ENCODE assay signal across 10 cellular contexts in genomic region chr7:105097619-105098018, GRCh38.
DNase-seq lines count a peak whose midpoint lies in the region; ATAC-seq, FAIRE-seq and TF ChIP-seq lines count a peak whose summit lies in the region.
"Had no signal": no experiment of that assay in that cellular context is flagged by ENCODE, and none has a peak within 500 bp of the region (broad histone marks: within the 10 kb centered on the region; RNA-seq: fewer than 3 reads in every experiment).

No MANE protein-coding gene starts in this region.

- H3K4me1 Mint-ChIP-seq in stimulated activated naive CD8-positive, alpha-beta T cell treated with anti-CD3 and anti-CD28 coated beads, Interleukin-15, Interleukin-2, amounts not matched to agents 100 ng/mL and 50 ng/mL, for 24 hours (ENCODE audit: low read depth) = peaks cover 65% of the 10 kb centered on the region
- peaks cover 63% of the 10 kb centered on the region for H3K4me1 Mint-ChIP-seq in stimulated activated naive CD8-positive, alpha-beta T cell treated with anti-CD3 and anti-CD28 coated beads, Interleukin-15, amount 100 ng/mL, for 72 hours
- no peaks in the 10 kb centered on the region for H3K4me1 Mint-ChIP-seq in WTC11

- FAIRE-seq in urothelium cell line (lab: Jason Lieb, UNC) = peak; percentile 9

- H3K27ac Mint-ChIP-seq in stimulated activated naive CD8-positive, alpha-beta T cell treated with anti-CD3 and anti-CD28 coated beads, Interleukin-15, Interleukin-2, amounts not matched to agents 100 ng/mL and 50 ng/mL, for 24 hours = peak overlapping the region; percentile 5
- no peak overlapping the region for H3K27ac Mint-ChIP-seq in stimulated activated naive CD8-positive, alpha-beta T cell treated with anti-CD3 and anti-CD28 coated beads, Interleukin-15, amount 100 ng/mL, for 72 hours
- 0 out of 2 replicates have a peak overlapping the region, but pooled peaks have one; percentile 14 for H3K27ac Mint-ChIP-seq in WTC11
- H3K27ac Mint-ChIP-seq: activated naive CD4-positive, alpha-beta T cell treated with anti-CD3 and anti-CD28 coated beads, Interleukin-2, amount 10 ng/mL, durations not matched to agents 7 days and 5 days had no signal

- no peak for ATAC-seq in stimulated activated naive CD8-positive, alpha-beta T cell treated with anti-CD3 and anti-CD28 coated beads, Interleukin-15, amount 100 ng/mL, for 72 hours
- no peak for ATAC-seq in WTC11
- no peak for ATAC-seq in HG02938 (IDR thresholded peaks at IDR 0.05; ENCODE audit: unreplicated experiment)

- H3K4me3 Mint-ChIP-seq in stimulated activated naive CD8-positive, alpha-beta T cell treated with anti-CD3 and anti-CD28 coated beads, Interleukin-15, Interleukin-2, amounts not matched to agents 100 ng/mL and 50 ng/mL, for 24 hours = no peak overlapping the region
- H3K4me3 Mint-ChIP-seq in stimulated activated naive CD8-positive, alpha-beta T cell treated with anti-CD3 and anti-CD28 coated beads, Interleukin-15, amount 100 ng/mL, for 72 hours = no peak overlapping the region
- H3K4me3 Mint-ChIP-seq in WTC11 = no peak overlapping the region
- H3K4me3 Mint-ChIP-seq: activated naive CD4-positive, alpha-beta T cell treated with anti-CD3 and anti-CD28 coated beads, Interleukin-2, amount 10 ng/mL, durations not matched to agents 7 days and 5 days had no signal

- CTCF ChIA-PET in WTC11 (lab: Charles Lee) = interaction anchor here (0.6 kb wide), 1 partner anchor 179 kb away, joined by 4 read pairs; no protein-coding TSS in a partner anchor

- TF ChIP-seq CTCF in WTC11 (IDR thresholded peaks at IDR 0.05) = no peak

- H3K9me3 Mint-ChIP-seq in stimulated activated naive CD8-positive, alpha-beta T cell treated with anti-CD3 and anti-CD28 coated beads, Interleukin-15, Interleukin-2, amounts not matched to agents 100 ng/mL and 50 ng/mL, for 24 hours = no peaks in the 10 kb centered on the region
- H3K9me3 Mint-ChIP-seq in stimulated activated naive CD8-positive, alpha-beta T cell treated with anti-CD3 and anti-CD28 coated beads, Interleukin-15, amount 100 ng/mL, for 72 hours = no peaks in the 10 kb centered on the region
- H3K9me3 Mint-ChIP-seq in WTC11 = no peaks in the 10 kb centered on the region
- H3K9me3 Mint-ChIP-seq: activated naive CD4-positive, alpha-beta T cell treated with anti-CD3 and anti-CD28 coated beads, Interleukin-2, amount 10 ng/mL, durations not matched to agents 7 days and 5 days had no signal

- POLR2A ChIA-PET in WTC11 (lab: Charles Lee) = no interaction called here

- DNase-seq in stimulated activated naive CD8-positive, alpha-beta T cell treated with anti-CD3 and anti-CD28 coated beads, Interleukin-15, amount 100 ng/mL, for 72 hours = no peak
- DNase-seq in WTC11 (ENCODE audit: low spot score) (no peak), glomerular endothelial cell (ENCODE audit: extremely low read depth, low read depth, low spot score) (peak; percentile 42), urothelium cell line (ENCODE audit: low spot score) (no peak), caudate nucleus (lab: John Stamatoyannopoulos, UW) (no peak)
- DNase-seq in effector CD8-positive, alpha-beta T cell (lab: John Stamatoyannopoulos, UW) = no peak
- DNase-seq: activated naive CD4-positive, alpha-beta T cell treated with anti-CD3 and anti-CD28 coated beads, Interleukin-2, amount 10 ng/mL, durations not matched to agents 7 days and 5 days; NCI-H1105 had no signal

- H3K27ac ChIP-seq in caudate nucleus (ENCODE audit: low read depth, low read length) = no peak overlapping the region

- peaks cover 72% of the 10 kb centered on the region for H3K36me3 Mint-ChIP-seq in stimulated activated naive CD8-positive, alpha-beta T cell treated with anti-CD3 and anti-CD28 coated beads, Interleukin-15, Interleukin-2, amounts not matched to agents 100 ng/mL and 50 ng/mL, for 24 hours (ENCODE audit: low read depth)
- H3K36me3 Mint-ChIP-seq in WTC11 = peaks cover 36% of the 10 kb centered on the region

- no peaks in the 10 kb centered on the region for H3K27me3 Mint-ChIP-seq in stimulated activated naive CD8-positive, alpha-beta T cell treated with anti-CD3 and anti-CD28 coated beads, Interleukin-15, Interleukin-2, amounts not matched to agents 100 ng/mL and 50 ng/mL, for 24 hours
- H3K27me3 Mint-ChIP-seq in stimulated activated naive CD8-positive, alpha-beta T cell treated with anti-CD3 and anti-CD28 coated beads, Interleukin-15, amount 100 ng/mL, for 72 hours = no peaks in the 10 kb centered on the region
- no peaks in the 10 kb centered on the region for H3K27me3 Mint-ChIP-seq in WTC11 (ENCODE audit: low read depth)
- H3K27me3 Mint-ChIP-seq: activated naive CD4-positive, alpha-beta T cell treated with anti-CD3 and anti-CD28 coated beads, Interleukin-2, amount 10 ng/mL, durations not matched to agents 7 days and 5 days had no signal

TF ChIP-seq in WTC11, 78 proteins besides CTCF, POLR2A, EP300 and RAD21:
- TF ChIP-seq ZMAT4 (CRISPR knock-in tag; IDR thresholded peaks at IDR 0.05) = no peak
- TF ChIP-seq ZNF396 (CRISPR knock-in tag; IDR thresholded peaks at IDR 0.05; ENCODE audit: borderline replicate concordance) = no peak
- TF ChIP-seq IRF2 (CRISPR knock-in tag; IDR thresholded peaks at IDR 0.05; ENCODE audit: borderline replicate concordance, low read depth) = no peak
- TF ChIP-seq SMAD4 (CRISPR knock-in tag; IDR thresholded peaks at IDR 0.05) = no peak
- no peak for TF ChIP-seq ARID4B (CRISPR knock-in tag; IDR thresholded peaks at IDR 0.05; ENCODE audit: borderline replicate concordance)
- TF ChIP-seq ZBTB21 (CRISPR knock-in tag; IDR thresholded peaks at IDR 0.05; ENCODE audit: borderline replicate concordance) = no peak
- no peak for TF ChIP-seq CREB1 (CRISPR knock-in tag; IDR thresholded peaks at IDR 0.05)

Comparison
In these comparisons a context has a peak if more than half of its experiments do, and no peak if none do; other contexts are left out.
1. H3K27ac Mint-ChIP-seq: peak in stimulated activated naive CD8-positive, alpha-beta T cell treated with anti-CD3 and anti-CD28 coated beads, Interleukin-15, Interleukin-2, amounts not matched to agents 100 ng/mL and 50 ng/mL, for 24 hours (single experiment) and WTC11 (single experiment); none in stimulated activated naive CD8-positive, alpha-beta T cell treated with anti-CD3 and anti-CD28 coated beads, Interleukin-15, amount 100 ng/mL, for 72 hours (0 of 2).